ENCODE assay signal across 8 cellular contexts in genomic region chr7:130071701-130072622, GRCh38. TPM values are rescaled to one million over a fixed set of nuclear protein-coding genes. Genes with fewer than 3 reads are reported as not detected.
A peak's percentile ranks its signal among the peaks of the same experiment; 100 is the strongest.
DNase-seq lines count a peak whose midpoint lies in the region; ATAC-seq, FAIRE-seq and TF ChIP-seq lines count a peak whose summit lies in the region.

No MANE protein-coding gene starts in this region.

- WGBS in thyroid gland, 2 donors, result 6 to 7% methylated on average over 11 of the region's 11 CpGs

- no peak overlapping the region for H3K9ac ChIP-seq in neural progenitor cell

- in situ Hi-C loops in GM13977 (cut with MboI; ENCODE audit: low pct_unique_long_range_greater_than_20kb, low sequenced_read_pairs, unreplicated experiment), result loop anchor here (25.0 kb wide), 1 partner anchor 765 kb away; no protein-coding TSS in a partner anchor

- H3K27me3 Mint-ChIP-seq in neural progenitor cell (ENCODE audit: insufficient read depth, low read depth), result no peaks in the 10 kb centered on the region

- peaks cover 65% of the 10 kb centered on the region for H3K79me2 ChIP-seq in neural progenitor cell (ENCODE audit: low read depth)

- no peak overlapping the region for H3K27ac ChIP-seq in Peyer's patch
- no peak overlapping the region for H3K27ac ChIP-seq in foreskin keratinocyte
- H3K27ac ChIP-seq in neural progenitor cell, result no peak overlapping the region
- no peak overlapping the region for H3K27ac ChIP-seq in thyroid gland

- no peaks in the 10 kb centered on the region for H3K9me3 Mint-ChIP-seq in neural progenitor cell

- TF ChIP-seq POLR2A in Peyer's patch (IDR thresholded peaks at IDR 0.05) (no peak), thyroid gland (IDR thresholded peaks at IDR 0.05) (no peak)

- H3K4me1 ChIP-seq in Peyer's patch, result peaks cover 0 to 23% (median 8%) of the 10 kb centered on the region in 4 donors
- H3K4me1 ChIP-seq in foreskin keratinocyte, result peaks cover 13% of the 10 kb centered on the region
- peaks cover 10% of the 10 kb centered on the region for H3K4me1 ChIP-seq in neural progenitor cell
- H3K4me1 ChIP-seq in thyroid gland, result peaks cover 19 to 28% of the 10 kb centered on the region in 2 donors

- H3K4me3 ChIP-seq in Peyer's patch (peak overlapping the region in 3 of 4 donors; percentile 81 to 95 (median 81)), neural progenitor cell (peak overlapping the region; percentile 81), thyroid gland (replicated peaks in 1 of 3) (peak overlapping the region in 1 of 3 donors; percentile 98)

- peaks cover 3% of the 10 kb centered on the region for H3K36me3 Mint-ChIP-seq in neural progenitor cell

- H3K36me3 ChIP-seq in Peyer's patch (no peaks in the 10 kb centered on the region), neural progenitor cell (no peaks in the 10 kb centered on the region), thyroid gland (no peaks in the 10 kb centered on the region)

- intact Hi-C loops in thyroid gland (cut with DNase I), result loop anchor here (10.0 kb wide), 1 partner anchor 133 kb away; the partner anchor contains the start of genes SSMEM1 and TMEM209

- H4K20me1 ChIP-seq in neural progenitor cell (ENCODE audit: low read depth), result peaks cover 8% of the 10 kb centered on the region

- H3K27ac Mint-ChIP-seq in neural progenitor cell, result no peak overlapping the region

- peaks cover 28% of the 10 kb centered on the region for H3K4me1 Mint-ChIP-seq in neural progenitor cell

- ATAC-seq in foreskin keratinocyte, result peak; percentile 42

- H3F3A ChIP-seq in neural progenitor cell (ENCODE audit: low read depth), result peaks cover 6% of the 10 kb centered on the region

- FAIRE-seq in A204.1 (lab: Jason Lieb, UNC), result peak; percentile 95

- TF ChIP-seq CTCF in GM13977 (IDR thresholded peaks at IDR 0.05; ENCODE audit: extremely low read depth, insufficient read depth, missing control alignments) (peak; percentile 90), Peyer's patch (IDR thresholded peaks at IDR 0.05) (peak; percentile 79 to 98 (median 94)), foreskin keratinocyte (conservative IDR thresholded peaks at IDR 0.05) (peak; percentile 92), neural progenitor cell (IDR thresholded peaks at IDR 0.05) (peak; percentile 93), thyroid gland (IDR thresholded peaks at IDR 0.05) (peak; percentile 77 to 93 (median 92))

- H3K9me3 ChIP-seq in Peyer's patch (no peaks in the 10 kb centered on the region), neural progenitor cell (ENCODE audit: low read depth) (no peaks in the 10 kb centered on the region), thyroid gland (no peaks in the 10 kb centered on the region)

- no peaks in the 10 kb centered on the region for H3K27me3 ChIP-seq in Peyer's patch
- no peaks in the 10 kb centered on the region for H3K27me3 ChIP-seq in foreskin keratinocyte
- H3K27me3 ChIP-seq in neural progenitor cell, result no peaks in the 10 kb centered on the region
- no peaks in the 10 kb centered on the region for H3K27me3 ChIP-seq in thyroid gland

- peak overlapping the region; percentile 93 for H3K4me3 Mint-ChIP-seq in neural progenitor cell

- DNase-seq in GM13977 (ENCODE audit: low spot score) (peak; percentile 73), Kasumi-1 (lab: John Stamatoyannopoulos, UW) (peak; percentile 91 to 94), Peyer's patch (peak in 2 of 3 donors; percentile 37 to 80), foreskin keratinocyte (peak; percentile 36 to 71), neural progenitor cell (ENCODE audit: low spot score) (peak; percentile 90), thyroid gland (peak; percentile 52 to 65)
- DNase-seq in activated T-helper 9 cell treated with anti-CD3 and anti-CD28 coated beads, Interleukin-2, amount 50 U/mL, for 16 hours (ENCODE audit: low read depth), result peak; percentile 19

- H3K4me2 ChIP-seq in neural progenitor cell, result peak overlapping the region; percentile 88

- H2AFZ ChIP-seq in neural progenitor cell (replicated peaks), result no peak overlapping the region

RNA-seq across cellular contexts. Expression of gene KLHDC10, which starts 1.6 kb away (rescaled TPM):
- total RNA-seq in Peyer's patch, result 10 to 100 TPM; 16.5 to 25.0 (median 20.1) TPM
- total RNA-seq in foreskin keratinocyte, result 17.8 and 19.9 TPM in 2 replicates
- 5.0 and 5.4 TPM in 2 replicates for polyA plus RNA-seq in foreskin keratinocyte
- total RNA-seq in neural progenitor cell (ENCODE audit: low replicate concordance), result 25.8 and 26.6 TPM in 2 replicates
- 10 to 100 TPM; 27.4 to 41.6 (median 30.8) TPM for total RNA-seq in thyroid gland

RNA-seq across cellular contexts. Expression of gene ZC3HC1, which starts 20.8 kb away (rescaled TPM):
- total RNA-seq in Peyer's patch (10 to 100 TPM in 2 of 4 donors, 1 to 10 TPM in 2; 3.8 to 11.9 (median 8.1) TPM), foreskin keratinocyte (19.6 and 20.5 TPM in 2 replicates), neural progenitor cell (ENCODE audit: low replicate concordance) (26.9 and 32.3 TPM in 2 replicates), thyroid gland (10 to 100 TPM; 11.8 to 17.9 (median 16.7) TPM)
- 19.4 and 21.8 TPM in 2 replicates for polyA plus RNA-seq in foreskin keratinocyte

Comparison
In these comparisons a context has a peak if more than half of its experiments do, and no peak if none do; other contexts are left out.
1. DNase-seq: peak in every context shown above with its lines; median percentile 92 in Kasumi-1; 90 in neural progenitor cell; 73 in GM13977; 58 in Peyer's patch; 58 in thyroid gland; 54 in foreskin keratinocyte; 19 in activated T-helper 9 cell treated with anti-CD3 and anti-CD28 coated beads, Interleukin-2, amount 50 U/mL, for 16 hours.